18 cellular contexts compared by ENCODE assay signal in genomic region chr14:56886471-56887062, GRCh38.
DNase-seq lines count a peak whose midpoint lies in the region; ATAC-seq and TF ChIP-seq lines count a peak whose summit lies in the region.
"Had no signal": no experiment of that assay in that cellular context is flagged by ENCODE, and none has a peak within 500 bp of the region (broad histone marks: within the 10 kb centered on the region; RNA-seq: fewer than 3 reads in every experiment).

No MANE protein-coding gene starts in this region.

- no peaks in the 10 kb centered on the region for H3K36me3 ChIP-seq in HUES48 (ENCODE audit: control insufficient read depth, insufficient read depth, low read length)
- H3K36me3 ChIP-seq in right lobe of liver: no peaks in the 10 kb centered on the region
- no peaks in the 10 kb centered on the region for H3K36me3 ChIP-seq in left ventricle myocardium inferior
- H3K36me3 ChIP-seq: HAP-1, MG63 had no signal

- H3K9ac ChIP-seq in HUES48 (ENCODE audit: low read depth, low read length): no peak overlapping the region
- H3K9ac ChIP-seq: KMS-11 had no signal

- TF ChIP-seq CTCF in NB4 (IDR thresholded peaks at IDR 0.05; ENCODE audit: low read depth, low read length) (no peak), right lobe of liver (IDR thresholded peaks at IDR 0.05) (no peak), left ventricle myocardium inferior (IDR thresholded peaks at IDR 0.05; ENCODE audit: borderline replicate concordance) (no peak)

- intact Hi-C loops in right lobe of liver (cut with DNase I) (no loop called here), left ventricle myocardium inferior (cut with micrococcal nuclease) (no loop called here)

- ATAC-seq in right lobe of liver: peak in 3 of 4 donors; percentile 63 to 88 (median 64)
- ATAC-seq: A549 had no signal

- H3K27me3 ChIP-seq in HUES48 (ENCODE audit: control insufficient read depth, insufficient read depth, low read length) (peaks cover 71% of the 10 kb centered on the region), right lobe of liver (peaks cover 0 to 5% of the 10 kb centered on the region in 2 donors), left ventricle myocardium inferior (ENCODE audit: low read depth) (peaks cover 75% of the 10 kb centered on the region)
- H3K27me3 ChIP-seq: MG63 had no signal

- peak; percentile 8 for DNase-seq in NB4 (ENCODE audit: low read depth)
- peak; percentile 20 for DNase-seq in astrocyte of the hippocampus (ENCODE audit: low read depth, low spot score)
- no peak for DNase-seq in right lobe of liver
- no peak for DNase-seq in stimulated activated CD4-positive, alpha-beta T cell treated with anti-CD3 and anti-CD28 coated beads, Interleukin-4, amount 100 ng/mL, for 24 hours
- no peak for DNase-seq in left ventricle myocardium inferior
- no peak for DNase-seq in NCI-H187 (lab: John Stamatoyannopoulos, UW)
- DNase-seq in NCI-H187 treated with DMSO at 0.1 percent for 48 hours (lab: John Stamatoyannopoulos, UW): no peak
- DNase-seq: C1 segment of cervical spinal cord, DND-41, MG63, NCI-H1417 treated with DMSO at 0.1 percent for 48 hours, NCI-H2081 treated with DMSO at 0.1 percent for 48 hours, NCI-H510A treated with DMSO at 0.1 percent for 48 hours, SIG-M5 had no signal

- no peak for TF ChIP-seq POLR2A in NB4 (IDR thresholded peaks at IDR 0.05; ENCODE audit: extremely low read depth, insufficient read length)
- no peak for TF ChIP-seq POLR2A in right lobe of liver (IDR thresholded peaks at IDR 0.05)

- H3K9me3 ChIP-seq in HUES48 (ENCODE audit: control insufficient read depth, insufficient read depth, low read length): no peaks in the 10 kb centered on the region
- no peaks in the 10 kb centered on the region for H3K9me3 ChIP-seq in right lobe of liver
- no peaks in the 10 kb centered on the region for H3K9me3 ChIP-seq in left ventricle myocardium inferior (replicated peaks)
- H3K9me3 ChIP-seq: A549, HAP-1, MG63 had no signal

- no peak overlapping the region for H3K4me3 ChIP-seq in HUES48 (ENCODE audit: low read depth, low read length)
- no peak overlapping the region for H3K4me3 ChIP-seq in NB4 (ENCODE audit: low read depth, low read length)
- no peak overlapping the region for H3K4me3 ChIP-seq in right lobe of liver
- no peak overlapping the region for H3K4me3 ChIP-seq in left ventricle myocardium inferior
- H3K4me3 ChIP-seq: A549, HAP-1, MG63 had no signal

- H3K27ac ChIP-seq in HUES48 (ENCODE audit: low read depth, low read length) (peak overlapping the region; percentile 80), right lobe of liver (no peak overlapping the region), left ventricle myocardium inferior (replicated peaks) (no peak overlapping the region)
- H3K27ac ChIP-seq: A549, KMS-11 had no signal

- H3K4me1 ChIP-seq in HUES48 (ENCODE audit: control insufficient read depth, insufficient read depth, low read length) (peaks cover 48% of the 10 kb centered on the region), right lobe of liver (peaks cover 0 to 4% (median 0%) of the 10 kb centered on the region in 4 donors), left ventricle myocardium inferior (no peaks in the 10 kb centered on the region)
- H3K4me1 ChIP-seq: A549 had no signal

- WGBS in right lobe of liver (ENCODE audit: insufficient coverage, low coverage, low lambda C conversion rate, missing lambda C conversion rate): 23% methylated on average over 6 of the region's 6 CpGs

Comparison
In these comparisons a context has a peak if more than half of its experiments do, and no peak if none do; other contexts are left out.
1. DNase-seq: peak in NB4 (single experiment) and astrocyte of the hippocampus (single experiment); none in right lobe of liver (0 of 3), stimulated activated CD4-positive, alpha-beta T cell treated with anti-CD3 and anti-CD28 coated beads, Interleukin-4, amount 100 ng/mL, for 24 hours (single experiment), left ventricle myocardium inferior (single experiment), NCI-H187 (0 of 2) and NCI-H187 treated with DMSO at 0.1 percent for 48 hours (single experiment).